In the genomic region with DNA sequence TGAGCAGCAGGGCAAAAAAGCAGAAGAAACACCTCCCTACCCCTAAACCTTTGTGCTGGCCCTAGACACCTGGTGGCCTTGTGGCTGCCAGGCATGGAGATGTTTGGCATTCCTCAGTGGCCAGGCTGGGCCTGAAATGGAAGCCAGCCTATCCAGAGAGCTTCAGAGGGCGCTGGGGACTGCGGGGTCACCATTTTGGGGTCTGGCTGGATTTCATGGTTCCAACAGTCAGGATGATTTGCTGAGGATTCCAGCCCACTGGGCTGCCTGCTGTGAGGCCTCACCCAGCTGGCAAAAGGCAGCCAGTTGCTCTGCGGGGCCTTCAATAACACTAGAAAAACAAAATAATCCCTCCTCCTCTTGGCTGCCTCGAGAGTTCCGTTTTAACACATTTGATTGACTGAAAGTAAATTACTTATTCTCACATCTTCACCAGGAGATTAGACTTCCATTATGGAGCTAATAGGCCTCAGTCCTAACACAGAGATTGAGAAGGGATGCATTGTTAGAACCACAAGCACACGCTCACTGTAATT, we compare ENCODE assay signal across 28 cellular contexts.
"Had no signal": no experiment of that assay in that cellular context is flagged by ENCODE, and none has a peak within 500 bp of the region (broad histone marks: within the 10 kb centered on the region; RNA-seq: fewer than 3 reads in every experiment).

No MANE protein-coding gene starts in this region.

- H3K9me3 ChIP-seq: esophagus squamous epithelium, ovary, right lobe of liver, suprapubic skin had no signal

- H3K27ac ChIP-seq: cardiac muscle cell, coronary artery, esophagus squamous epithelium, heart right ventricle, ovary, right lobe of liver, suprapubic skin had no signal

- H3K4me3 Mint-ChIP-seq: memory B cell; naive B cell; nephron; stimulated activated naive CD8-positive, alpha-beta T cell treated with anti-CD3 and anti-CD28 coated beads, Interleukin-15, amount 100 ng/mL, for 72 hours had no signal

- DNase-seq: dermis blood vessel endothelial cell; effector memory CD4-positive, alpha-beta T cell; erythroblast; esophagus squamous epithelium; foreskin melanocyte; glutamatergic neuron; heart right ventricle; hippocampal formation; naive B cell; occipital lobe; ovary; posterior cingulate gyrus; retina; right lobe of liver; stimulated activated CD4-positive, alpha-beta T cell treated with anti-CD3 and anti-CD28 coated beads, Interleukin-12 subunit alpha, Interleukin-12 subunit beta, amount 100 ng/mL, for 4 hours; stimulated activated CD4-positive, alpha-beta T cell treated with anti-CD3 and anti-CD28 coated beads, Interleukin-1b, Interleukin-23, amount 100 ng/mL, for 48 hours; stimulated activated CD4-positive, alpha-beta T cell treated with anti-CD3 and anti-CD28 coated beads, Interleukin-4, amount 100 ng/mL, for 1 hour; stimulated activated CD8-positive, alpha-beta memory T cell treated with anti-CD3 and anti-CD28 coated beads, Interleukin-4, amount 100 ng/mL, for 48 hours; stimulated activated naive CD4-positive, alpha-beta T cell; stimulated activated naive CD8-positive, alpha-beta T cell treated with anti-CD3 and anti-CD28 coated beads, Interleukin-15, amount 100 ng/mL, for 72 hours; trophoblast cell had no signal

- ATAC-seq: heart right ventricle; right lobe of liver; stimulated activated naive CD8-positive, alpha-beta T cell treated with anti-CD3 and anti-CD28 coated beads, Interleukin-15, amount 100 ng/mL, for 72 hours had no signal

- H3K27me3 Mint-ChIP-seq: memory B cell had no signal

- H3K4me1 ChIP-seq: esophagus squamous epithelium, right lobe of liver, suprapubic skin had no signal

- H3K4me3 ChIP-seq: cardiac muscle cell, coronary artery, esophagus squamous epithelium, heart right ventricle, lung, ovary, right lobe of liver, smooth muscle cell, suprapubic skin had no signal

- H3K4me1 Mint-ChIP-seq: memory B cell; naive B cell; stimulated activated naive CD8-positive, alpha-beta T cell treated with anti-CD3 and anti-CD28 coated beads, Interleukin-15, amount 100 ng/mL, for 72 hours had no signal

- H3K4me2 ChIP-seq: smooth muscle cell had no signal

- H3K36me3 ChIP-seq: cardiac muscle cell, esophagus squamous epithelium, heart right ventricle, ovary, right lobe of liver, suprapubic skin had no signal

- H3K36me3 Mint-ChIP-seq: memory B cell, naive B cell had no signal

- H3K27ac Mint-ChIP-seq: memory B cell, naive B cell, nephron had no signal

- H3K27me3 ChIP-seq: cardiac muscle cell, esophagus squamous epithelium, heart right ventricle, ovary, right lobe of liver, suprapubic skin had no signal
